ENCODE assay signal across 8 cellular contexts in genomic region chr3:155853214-155854146, GRCh38. TPM values are rescaled to one million over a fixed set of nuclear protein-coding genes. Genes with fewer than 3 reads are reported as not detected.
DNase-seq lines count a peak whose midpoint lies in the region; ATAC-seq and TF ChIP-seq lines count a peak whose summit lies in the region.

No MANE protein-coding gene starts in this region.

- no peaks in the 10 kb centered on the region for H3K9me3 ChIP-seq in CD8-positive, alpha-beta T cell (ENCODE audit: low read length)
- H3K9me3 ChIP-seq in neural progenitor cell (ENCODE audit: low read depth) (no peaks in the 10 kb centered on the region), aorta (ENCODE audit: control insufficient read depth, low read length) (no peaks in the 10 kb centered on the region)

- H3K36me3 ChIP-seq in CD8-positive, alpha-beta T cell (ENCODE audit: insufficient read depth, low read length) = no peaks in the 10 kb centered on the region
- H3K36me3 ChIP-seq in neural progenitor cell = no peaks in the 10 kb centered on the region
- no peaks in the 10 kb centered on the region for H3K36me3 ChIP-seq in aorta (ENCODE audit: control insufficient read depth in 1 of 2, insufficient read depth in 2 of 2, low read length in 1 of 2)

- peak overlapping the region; percentile 71 for H3K27ac ChIP-seq in CD8-positive, alpha-beta T cell (ENCODE audit: low read depth, low read length)
- no peak overlapping the region for H3K27ac ChIP-seq in neural progenitor cell
- H3K27ac ChIP-seq in aorta (ENCODE audit: low read depth in 1 of 2, low read length in 2 of 2) = peak overlapping the region; percentile 10 to 72

- H3K27me3 Mint-ChIP-seq in CD8-positive, alpha-beta T cell (ENCODE audit: low read depth) = no peaks in the 10 kb centered on the region
- H3K27me3 Mint-ChIP-seq in IgD-negative memory B cell (no peaks in the 10 kb centered on the region), neural progenitor cell (ENCODE audit: insufficient read depth, low read depth) (peaks cover 5% of the 10 kb centered on the region)

- peak overlapping the region; percentile 79 for H3K9ac ChIP-seq in neural progenitor cell

- H3K4me1 Mint-ChIP-seq in CD8-positive, alpha-beta T cell (ENCODE audit: low read depth) = peaks cover 45% of the 10 kb centered on the region
- H3K4me1 Mint-ChIP-seq in IgD-negative memory B cell = peaks cover 18 to 34% (median 30%) of the 10 kb centered on the region in 3 donors
- peaks cover 26% of the 10 kb centered on the region for H3K4me1 Mint-ChIP-seq in neural progenitor cell

- peak overlapping the region; percentile 99 for H3K27ac Mint-ChIP-seq in CD8-positive, alpha-beta T cell
- H3K27ac Mint-ChIP-seq in IgD-negative memory B cell = peak overlapping the region; percentile 95 to 99 (median 98)
- peak overlapping the region; percentile 90 for H3K27ac Mint-ChIP-seq in neural progenitor cell

- H3K4me2 ChIP-seq in neural progenitor cell = peak overlapping the region; percentile 96

- peaks cover 17% of the 10 kb centered on the region for H4K20me1 ChIP-seq in neural progenitor cell (ENCODE audit: low read depth)

- H3K4me3 Mint-ChIP-seq in CD8-positive, alpha-beta T cell = peak overlapping the region; percentile 98
- H3K4me3 Mint-ChIP-seq in IgD-negative memory B cell = peak overlapping the region; percentile 90 to 97 (median 94)
- H3K4me3 Mint-ChIP-seq in neural progenitor cell = peak overlapping the region; percentile 99

- intact Hi-C loops in CD8-positive, alpha-beta T cell (cut with DNase I, micrococcal nuclease) = loop anchor here (1.0 to 10.0 kb wide), 11 partner anchors 9 to 1531 kb away; partner anchors contain the start of genes C3orf33 (in 2 of the 2), DHX36 (in 2 of the 2), GMPS (in 2 of the 2) and SSR3 (in 2 of the 2)
- intact Hi-C loops in aorta (cut with DNase I) = loop anchor here (1.0 to 10.0 kb wide), 4 partner anchors 15 to 1231 kb away; partner anchors contain the start of genes C3orf33 (in 1 of the 2) and GMPS (in 1 of the 2)

- H3F3A ChIP-seq in neural progenitor cell (ENCODE audit: low read depth) = peaks cover 13% of the 10 kb centered on the region

- no peak for ATAC-seq in CD8-positive, alpha-beta T cell
- ATAC-seq in GM21423 (IDR thresholded peaks at IDR 0.05; ENCODE audit: unreplicated experiment) (peak; percentile 3), aorta (ENCODE audit: low FRiP score) (no peak)

- 0 to 1% methylated on average over 45 of the region's 45 CpGs for WGBS in aorta, 2 donors

- H3K4me3 ChIP-seq in CD8-positive, alpha-beta T cell (ENCODE audit: low read depth, low read length) = peak overlapping the region; percentile 85
- H3K4me3 ChIP-seq in fibroblast of pulmonary artery (replicated peaks; ENCODE audit: low read depth, low read length) = peak overlapping the region; percentile 83
- peak overlapping the region; percentile 87 for H3K4me3 ChIP-seq in neural progenitor cell
- H3K4me3 ChIP-seq in aorta (ENCODE audit: low read length in 2 of 2) = peak overlapping the region; percentile 72 to 76

- peak overlapping the region; percentile 90 for H2AFZ ChIP-seq in neural progenitor cell (replicated peaks)

- peaks cover 55% of the 10 kb centered on the region for H3K79me2 ChIP-seq in neural progenitor cell (ENCODE audit: low read depth)

- CTCF ChIA-PET in CD8-positive, alpha-beta T cell (lab: Charles Lee) = interaction anchor here (0.6 to 3.6 kb wide), 8 partner anchors 9 to 630 kb away, joined by 3 to 22 read pairs (median 4); partner anchors contain the start of gene C3orf33

- no peaks in the 10 kb centered on the region for H3K27me3 ChIP-seq in CD8-positive, alpha-beta T cell (ENCODE audit: insufficient read depth, low read length)
- H3K27me3 ChIP-seq in neural progenitor cell = peaks cover 5% of the 10 kb centered on the region
- H3K27me3 ChIP-seq in aorta (ENCODE audit: control insufficient read depth in 1 of 2, insufficient read depth in 2 of 2, low read length in 1 of 2) = no peaks in the 10 kb centered on the region

- TF ChIP-seq CTCF in CD8-positive, alpha-beta T cell (IDR thresholded peaks at IDR 0.05) = no peak
- TF ChIP-seq CTCF in fibroblast of pulmonary artery (IDR thresholded peaks at IDR 0.05; ENCODE audit: low read length, missing control alignments) (no peak), neural progenitor cell (IDR thresholded peaks at IDR 0.05) (peak; percentile 26)

- H3K4me1 ChIP-seq in CD8-positive, alpha-beta T cell (ENCODE audit: insufficient read depth, low read length) = peaks cover 36% of the 10 kb centered on the region
- H3K4me1 ChIP-seq in neural progenitor cell = peaks cover 19% of the 10 kb centered on the region
- H3K4me1 ChIP-seq in aorta (ENCODE audit: control insufficient read depth in 1 of 2, insufficient read depth in 2 of 2, low read length in 2 of 2) = peaks cover 0 to 18% of the 10 kb centered on the region in 2 donors

- no peaks in the 10 kb centered on the region for H3K9me3 Mint-ChIP-seq in CD8-positive, alpha-beta T cell
- no peaks in the 10 kb centered on the region for H3K9me3 Mint-ChIP-seq in IgD-negative memory B cell
- H3K9me3 Mint-ChIP-seq in neural progenitor cell = peaks cover 3% of the 10 kb centered on the region

- peak in 5 of 7 experiments; percentile 7 to 32 (median 17) for DNase-seq in CD8-positive, alpha-beta T cell
- DNase-seq in activated T-cell treated with anti-CD3 and anti-CD28 coated beads for 24 hours (ENCODE audit: low read depth) = peak; percentile 15
- DNase-seq in fibroblast of pulmonary artery (ENCODE audit: low read depth) = peak; percentile 30
- peak; percentile 74 for DNase-seq in neural progenitor cell (ENCODE audit: low spot score)
- peak; percentile 62 to 80 for DNase-seq in aorta
- no peak for DNase-seq in NCI-H2029 treated with DMSO at 0.1 percent for 48 hours (lab: John Stamatoyannopoulos, UW)

- POLR2A ChIA-PET in CD8-positive, alpha-beta T cell (lab: Charles Lee) = interaction anchor here (0.6 to 3.4 kb wide), 9 partner anchors 9 to 1369 kb away, joined by 3 to 28 read pairs (median 4); partner anchors contain the start of genes C3orf33, CCNL1 and GMPS

- H3K36me3 Mint-ChIP-seq in CD8-positive, alpha-beta T cell = peaks cover 27% of the 10 kb centered on the region
- H3K36me3 Mint-ChIP-seq in IgD-negative memory B cell = peaks cover 4% of the 10 kb centered on the region
- peaks cover 3% of the 10 kb centered on the region for H3K36me3 Mint-ChIP-seq in neural progenitor cell

RNA-seq across cellular contexts. Expression of gene SLC33A1, which starts 0.7 kb away (rescaled TPM):
- total RNA-seq in CD8-positive, alpha-beta T cell = 10 to 100 TPM; 12.6 to 12.9 TPM
- polyA plus RNA-seq in IgD-negative memory B cell (13.0 TPM), aorta (10 to 100 TPM in 1 of 2 donors, 1 to 10 TPM in 1; 3.4 to 13.4 TPM)
- total RNA-seq in neural progenitor cell (ENCODE audit: low replicate concordance) (21.8 and 27.4 TPM in 2 replicates), aorta (10 to 100 TPM; 27.1 to 28.5 TPM)

RNA-seq across cellular contexts. Expression of gene GMPS, which starts 17.0 kb away (rescaled TPM):
- 10 to 100 TPM; 29.6 to 31.7 TPM for total RNA-seq in CD8-positive, alpha-beta T cell
- polyA plus RNA-seq in IgD-negative memory B cell (47.1 TPM), aorta (10 to 100 TPM; 14.9 to 21.8 TPM)
- total RNA-seq in neural progenitor cell (ENCODE audit: low replicate concordance) (156 and 279 TPM in 2 replicates), aorta (10 to 100 TPM; 40.2 to 43.2 TPM)

RNA-seq across cellular contexts. Expression of gene C3orf33, which starts 47.4 kb away (rescaled TPM):
- 1 to 10 TPM; 4.6 to 4.7 TPM for total RNA-seq in CD8-positive, alpha-beta T cell
- polyA plus RNA-seq in IgD-negative memory B cell (2.1 TPM), aorta (1 to 10 TPM in 1 of 2 donors, under 1 TPM in 1; 0.50 to 5.2 TPM)
- total RNA-seq in neural progenitor cell (ENCODE audit: low replicate concordance) (7.7 and 13.5 TPM in 2 replicates), aorta (1 to 10 TPM; 1.9 to 2.2 TPM)
